ENCODE assay signal across 8 cellular contexts in the genomic region with DNA sequence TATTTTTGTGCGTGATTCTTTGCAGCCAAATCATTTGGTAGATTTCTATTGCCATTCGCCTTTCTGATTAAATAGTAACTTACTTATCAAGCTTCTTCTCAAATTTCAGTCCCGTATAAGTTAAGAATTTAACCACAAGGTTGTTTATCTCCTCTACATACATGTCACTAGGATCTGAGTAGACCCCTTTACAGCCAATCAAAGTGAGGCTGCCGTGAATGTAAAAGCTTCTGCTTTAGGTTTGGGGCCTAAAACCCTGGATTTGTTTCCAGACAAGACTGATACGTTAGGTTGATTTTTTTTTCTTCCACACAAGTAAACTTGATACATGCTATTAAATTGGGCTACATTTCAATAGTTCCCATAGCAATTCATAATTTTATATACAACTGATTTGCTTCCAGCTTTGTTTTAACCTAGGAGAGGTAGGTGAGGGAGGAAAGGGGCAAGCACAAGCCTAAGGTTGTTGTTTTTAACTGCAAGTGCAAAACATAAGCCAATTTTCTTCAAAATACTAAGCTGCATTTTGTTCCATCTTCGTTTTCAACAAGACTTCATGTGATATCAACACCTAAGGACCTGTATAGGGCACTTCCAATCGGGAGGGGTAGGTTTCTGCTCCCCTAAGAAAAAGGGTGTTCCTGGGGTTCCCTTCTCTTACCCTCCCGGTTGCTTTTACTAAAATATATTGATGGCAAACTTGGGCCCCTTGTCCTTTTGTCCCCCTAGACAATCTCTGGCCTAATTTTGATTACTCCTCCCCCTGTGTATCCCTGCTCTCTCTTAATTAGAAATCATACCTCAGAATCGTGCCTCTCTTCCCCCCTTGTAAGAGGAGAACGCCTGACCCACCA. TPM values are rescaled to one million over a fixed set of nuclear protein-coding genes. Genes with fewer than 3 reads are reported as not detected.
DNase-seq lines count a peak whose midpoint lies in the region; ATAC-seq, FAIRE-seq and TF ChIP-seq lines count a peak whose summit lies in the region.

No MANE protein-coding gene starts in this region.

- peaks cover 56% of the 10 kb centered on the region for H3K79me2 ChIP-seq in ACC112 (ENCODE audit: control insufficient read depth, insufficient read depth, low read length, unreplicated experiment)

- peak overlapping the region; percentile 52 for H3K27ac ChIP-seq in ACC112 (ENCODE audit: low read depth, low read length)
- peak overlapping the region; percentile 78 for H3K27ac ChIP-seq in RWPE2 (ENCODE audit: poor library complexity, severe bottlenecking)
- H3K27ac ChIP-seq in effector memory CD4-positive, alpha-beta T cell (ENCODE audit: insufficient read depth, low read length, poor library complexity, severe bottlenecking): peak overlapping the region; percentile 80

- peak; percentile 60 for FAIRE-seq in GM18507 (lab: Jason Lieb, UNC)

- H3K36me3 ChIP-seq in ACC112 (ENCODE audit: insufficient read depth, low read length) (no peaks in the 10 kb centered on the region), RWPE2 (ENCODE audit: low read depth) (peaks cover 1% of the 10 kb centered on the region; the same call in 1 of the 2 replicates)
- no peaks in the 10 kb centered on the region for H3K36me3 ChIP-seq in effector memory CD4-positive, alpha-beta T cell (ENCODE audit: control insufficient read depth, insufficient read depth, low read length)

- no peaks in the 10 kb centered on the region for H3K27me3 Mint-ChIP-seq in natural killer cell treated with Interleukin-12 subunit alpha and Interleukin-12 subunit beta and Interleukin-15 and Interleukin-18, amount 100 ng/mL, for 72 hours

- DNase-seq in GM18507 (ENCODE audit: extremely low spot score, insufficient read length, low read depth) (no peak), RWPE2 (ENCODE audit: low spot score) (no peak), A172 (ENCODE audit: low spot score) (no peak), NCI-H1436 treated with DMSO at 0.1 percent for 48 hours (lab: John Stamatoyannopoulos, UW) (no peak)
- no peak for DNase-seq in effector memory CD4-positive, alpha-beta T cell
- no peak for DNase-seq in natural killer cell treated with Interleukin-12 subunit alpha and Interleukin-12 subunit beta and Interleukin-15 and Interleukin-18, amount 100 ng/mL, for 72 hours (ENCODE audit: low spot score)

- no peaks in the 10 kb centered on the region for H3K9me3 Mint-ChIP-seq in natural killer cell treated with Interleukin-12 subunit alpha and Interleukin-12 subunit beta and Interleukin-15 and Interleukin-18, amount 100 ng/mL, for 72 hours

- H3K27ac Mint-ChIP-seq in natural killer cell treated with Interleukin-12 subunit alpha and Interleukin-12 subunit beta and Interleukin-15 and Interleukin-18, amount 100 ng/mL, for 72 hours: peak overlapping the region; percentile 68 to 91

- peaks cover 38 to 46% of the 10 kb centered on the region in 2 donors for H3K4me1 Mint-ChIP-seq in natural killer cell treated with Interleukin-12 subunit alpha and Interleukin-12 subunit beta and Interleukin-15 and Interleukin-18, amount 100 ng/mL, for 72 hours (ENCODE audit: low read depth in 2 of 2)

- peak; percentile 11; the same call in 1 of the 3 replicates for ATAC-seq in RWPE2 (ENCODE audit: low read depth)
- no peak for ATAC-seq in natural killer cell treated with Interleukin-12 subunit alpha and Interleukin-12 subunit beta and Interleukin-15 and Interleukin-18, amount 100 ng/mL, for 72 hours
- no peak for ATAC-seq in GM19452 (IDR thresholded peaks at IDR 0.05; ENCODE audit: unreplicated experiment)

- no peaks in the 10 kb centered on the region for H3K36me3 Mint-ChIP-seq in natural killer cell treated with Interleukin-12 subunit alpha and Interleukin-12 subunit beta and Interleukin-15 and Interleukin-18, amount 100 ng/mL, for 72 hours

- H3K27me3 ChIP-seq in ACC112 (ENCODE audit: insufficient read depth, low read length): no peaks in the 10 kb centered on the region
- H3K27me3 ChIP-seq in RWPE2 (ENCODE audit: insufficient read depth, poor library complexity, severe bottlenecking): no peaks in the 10 kb centered on the region
- no peaks in the 10 kb centered on the region for H3K27me3 ChIP-seq in effector memory CD4-positive, alpha-beta T cell (replicated peaks; ENCODE audit: control insufficient read depth, insufficient read depth, low read length, poor library complexity, severe bottlenecking)

- no peak for TF ChIP-seq CTCF in RWPE2 (IDR thresholded peaks at IDR 0.05; ENCODE audit: poor library complexity, severe bottlenecking)

- H3K9me3 ChIP-seq in RWPE2 (ENCODE audit: severe bottlenecking): no peaks in the 10 kb centered on the region
- H3K9me3 ChIP-seq in effector memory CD4-positive, alpha-beta T cell (ENCODE audit: control insufficient read depth, low read length): no peaks in the 10 kb centered on the region

- peak overlapping the region; percentile 66 for H2AFZ ChIP-seq in ACC112 (ENCODE audit: low read length, unreplicated experiment)

- H3K4me1 ChIP-seq in ACC112 (ENCODE audit: control insufficient read depth, insufficient read depth, low read length, unreplicated experiment) (peaks cover 11% of the 10 kb centered on the region), RWPE2 (ENCODE audit: insufficient read depth, poor library complexity, severe bottlenecking) (peaks cover 7% of the 10 kb centered on the region)
- no peaks in the 10 kb centered on the region for H3K4me1 ChIP-seq in effector memory CD4-positive, alpha-beta T cell (ENCODE audit: control insufficient read depth, insufficient read depth, low read length, poor library complexity, severe bottlenecking)

- peak overlapping the region; percentile 95 for H3K4me3 ChIP-seq in ACC112 (ENCODE audit: low read depth, low read length)
- H3K4me3 ChIP-seq in RWPE2 (ENCODE audit: severe bottlenecking): peak overlapping the region; percentile 99
- peak overlapping the region; percentile 85 for H3K4me3 ChIP-seq in effector memory CD4-positive, alpha-beta T cell (ENCODE audit: insufficient read depth, low read depth, low read length, poor library complexity, severe bottlenecking)

- peak overlapping the region; percentile 93 for H3K4me3 Mint-ChIP-seq in natural killer cell treated with Interleukin-12 subunit alpha and Interleukin-12 subunit beta and Interleukin-15 and Interleukin-18, amount 100 ng/mL, for 72 hours

RNA-seq across cellular contexts. Expression of gene RANBP9, which starts 1.7 kb away (rescaled TPM):
- total RNA-seq in natural killer cell treated with Interleukin-12 subunit alpha and Interleukin-12 subunit beta and Interleukin-15 and Interleukin-18, amount 100 ng/mL, for 72 hours: 10 to 100 TPM; 49.2 to 61.1 TPM
- total RNA-seq in A172 (2014; rRNA removed; shearing (Covaris generic)): 21.8 and 24.6 TPM in 2 replicates
